ENCODE assay signal across 18 cellular contexts in genomic region chr11:71397328-71397860, GRCh38.
"Had no signal": no experiment of that assay in that cellular context is flagged by ENCODE, and none has a peak within 500 bp of the region (broad histone marks: within the 10 kb centered on the region; RNA-seq: fewer than 3 reads in every experiment).

No MANE protein-coding gene starts in this region.

- H3K27me3 ChIP-seq: adrenal gland, vagina had no signal

- H3K4me3 ChIP-seq: adrenal gland, breast epithelium, coronary artery, left lung, tibial artery, vagina had no signal

- H3K27ac ChIP-seq: adrenal gland, breast epithelium, coronary artery, left lung, tibial artery, vagina, WERI-Rb-1 had no signal

- ATAC-seq: activated naive CD4-positive, alpha-beta T cell treated with anti-CD3 and anti-CD28 coated beads, Interleukin-2, amount 50 U/mL, for 72 hours; activated T-cell treated with anti-CD3 and anti-CD28 coated beads, Interleukin-2, amount 50 U/mL, for 72 hours; left lung had no signal

- FAIRE-seq: astrocyte had no signal

- H3K36me3 ChIP-seq: adrenal gland, breast epithelium, left lung, tibial artery, vagina, WERI-Rb-1 had no signal

- DNase-seq: activated CD4-positive, alpha-beta T cell treated with anti-CD3 and anti-CD28 coated beads for 1 hour; activated CD4-positive, alpha-beta T cell treated with anti-CD3 and anti-CD28 coated beads, Interleukin-2, amount 50 U/mL, for 4 hours; activated gamma-delta T cell treated with Interleukin-2 at 50 U/mL for 16 hours; activated T-cell treated with anti-CD3 and anti-CD28 coated beads, Interleukin-2, amount 50 U/mL, for 72 hours; adrenal gland; foreskin melanocyte; left lung; occipital lobe; stimulated activated CD4-positive, alpha-beta T cell treated with anti-CD3 and anti-CD28 coated beads, Interleukin-12 subunit alpha, Interleukin-12 subunit beta, amount 100 ng/mL, for 4 hours; stimulated activated CD4-positive, alpha-beta T cell treated with anti-CD3 and anti-CD28 coated beads, Interleukin-1b, Interleukin-23, amount 100 ng/mL, for 48 hours; stimulated activated naive CD4-positive, alpha-beta T cell treated with Interleukin-2 at 50 U/mL for 16 hours; tibial artery; WERI-Rb-1 had no signal

- H3K9me3 ChIP-seq: adrenal gland, breast epithelium, left lung, tibial artery, vagina had no signal

- H3K4me1 ChIP-seq: adrenal gland, breast epithelium, left lung, tibial artery, vagina had no signal
